In genomic region chr14:22147716-22148115, GRCh38 we compare ENCODE assay signal across 17 cellular contexts.
DNase-seq lines count a peak whose midpoint lies in the region; ATAC-seq lines count a peak whose summit lies in the region.
"Had no signal": no experiment of that assay in that cellular context is flagged by ENCODE, and none has a peak within 500 bp of the region (broad histone marks: within the 10 kb centered on the region; RNA-seq: fewer than 3 reads in every experiment).

No MANE protein-coding gene starts in this region.

- peak; percentile 25 for DNase-seq in activated naive CD4-positive, alpha-beta T cell treated with anti-CD3 and anti-CD28 coated beads for 36 hours
- DNase-seq in activated naive CD4-positive, alpha-beta T cell (lab: John Stamatoyannopoulos, UW), result no peak
- DNase-seq in NAMALWA (ENCODE audit: low spot score) (peak; percentile 24), anterior cingulate cortex (lab: John Stamatoyannopoulos, UW) (no peak), cerebellum (ENCODE audit: low spot score) (no peak), NOMO-1 treated with DMSO at 0.1 percent for 48 hours (lab: John Stamatoyannopoulos, UW; ENCODE audit: unreplicated experiment) (no peak)
- no peak for DNase-seq in naive thymus-derived CD4-positive, alpha-beta T cell
- DNase-seq: amniotic stem cell; DMS 273 treated with DMSO at 0.1 percent for 48 hours; HCEC 1CT; NCI-H1694 treated with DMSO at 0.1 percent for 48 hours; NCI-H446 treated with DMSO at 0.1 percent for 48 hours; stimulated activated CD4-positive, alpha-beta T cell treated with anti-CD3 and anti-CD28 coated beads, Interleukin-4, amount 100 ng/mL, for 24 hours; stimulated activated CD8-positive, alpha-beta memory T cell treated with anti-CD3 and anti-CD28 coated beads, Interleukin-4, amount 100 ng/mL, for 48 hours had no signal

- no peak overlapping the region for H3K27ac ChIP-seq in naive thymus-derived CD4-positive, alpha-beta T cell (ENCODE audit: low read depth, low read length)
- H3K27ac ChIP-seq: SK-N-MC had no signal

- no peaks in the 10 kb centered on the region for H3K36me3 ChIP-seq in naive thymus-derived CD4-positive, alpha-beta T cell (ENCODE audit: control insufficient read depth in 2 of 3, insufficient read depth in 3 of 3, low read length in 3 of 3)

- no peaks in the 10 kb centered on the region for H3K27me3 ChIP-seq in naive thymus-derived CD4-positive, alpha-beta T cell (ENCODE audit: control insufficient read depth in 2 of 2, insufficient read depth in 2 of 2, low read length in 2 of 2)

- CTCF ChIA-PET in activated naive CD4-positive, alpha-beta T cell treated with anti-CD3 and anti-CD28 coated beads for 36 hours (lab: Charles Lee), result interaction anchor here (1.1 kb wide), 1 partner anchor 422 kb away, joined by 3 read pairs; no protein-coding TSS in a partner anchor
- CTCF ChIA-PET in naive thymus-derived CD4-positive, alpha-beta T cell (lab: Charles Lee), result no interaction called here

- no peaks in the 10 kb centered on the region for H3K36me3 Mint-ChIP-seq in activated naive CD4-positive, alpha-beta T cell treated with anti-CD3 and anti-CD28 coated beads for 36 hours (ENCODE audit: low read depth)
- peaks cover 4% of the 10 kb centered on the region for H3K36me3 Mint-ChIP-seq in activated T-helper 17 cell treated with anti-CD3 and anti-CD28 coated beads, Interleukin-2, amount 50 U/mL, for 72 hours (ENCODE audit: low read depth)
- no peaks in the 10 kb centered on the region for H3K36me3 Mint-ChIP-seq in naive thymus-derived CD4-positive, alpha-beta T cell

- H3K27ac Mint-ChIP-seq in activated naive CD4-positive, alpha-beta T cell treated with anti-CD3 and anti-CD28 coated beads for 36 hours, result peak overlapping the region; percentile 90
- no peak overlapping the region for H3K27ac Mint-ChIP-seq in activated T-helper 17 cell treated with anti-CD3 and anti-CD28 coated beads, Interleukin-2, amount 50 U/mL, for 72 hours
- peak overlapping the region in 6 of 9 donors; percentile 51 to 79 (median 66) for H3K27ac Mint-ChIP-seq in naive thymus-derived CD4-positive, alpha-beta T cell

- peak overlapping the region; percentile 72 for H3K4me3 Mint-ChIP-seq in activated naive CD4-positive, alpha-beta T cell treated with anti-CD3 and anti-CD28 coated beads for 36 hours
- H3K4me3 Mint-ChIP-seq in activated T-helper 17 cell treated with anti-CD3 and anti-CD28 coated beads, Interleukin-2, amount 50 U/mL, for 72 hours, result peak overlapping the region; percentile 66
- peak overlapping the region; percentile 32 to 79 (median 64) for H3K4me3 Mint-ChIP-seq in naive thymus-derived CD4-positive, alpha-beta T cell

- no peak for ATAC-seq in activated T-helper 17 cell treated with anti-CD3 and anti-CD28 coated beads, Interleukin-2, amount 50 U/mL, for 72 hours (replicated peaks)
- no peak for ATAC-seq in naive thymus-derived CD4-positive, alpha-beta T cell
- ATAC-seq: left lobe of liver had no signal

- intact Hi-C loops in activated naive CD4-positive, alpha-beta T cell treated with anti-CD3 and anti-CD28 coated beads for 36 hours (cut with micrococcal nuclease), result no loop called here
- intact Hi-C loops in naive thymus-derived CD4-positive, alpha-beta T cell (cut with micrococcal nuclease), result no loop called here

- no peaks in the 10 kb centered on the region for H3K9me3 ChIP-seq in naive thymus-derived CD4-positive, alpha-beta T cell (ENCODE audit: control insufficient read depth in 2 of 3, low read length in 3 of 3)

- POLR2A ChIA-PET in naive thymus-derived CD4-positive, alpha-beta T cell (lab: Charles Lee), result no interaction called here

- no peaks in the 10 kb centered on the region for H3K9me3 Mint-ChIP-seq in activated naive CD4-positive, alpha-beta T cell treated with anti-CD3 and anti-CD28 coated beads for 36 hours
- H3K9me3 Mint-ChIP-seq in activated T-helper 17 cell treated with anti-CD3 and anti-CD28 coated beads, Interleukin-2, amount 50 U/mL, for 72 hours, result no peaks in the 10 kb centered on the region
- no peaks in the 10 kb centered on the region for H3K9me3 Mint-ChIP-seq in naive thymus-derived CD4-positive, alpha-beta T cell

- H3K27me3 Mint-ChIP-seq in activated naive CD4-positive, alpha-beta T cell treated with anti-CD3 and anti-CD28 coated beads for 36 hours (ENCODE audit: low read depth), result no peaks in the 10 kb centered on the region
- H3K27me3 Mint-ChIP-seq in activated T-helper 17 cell treated with anti-CD3 and anti-CD28 coated beads, Interleukin-2, amount 50 U/mL, for 72 hours, result no peaks in the 10 kb centered on the region
- peaks cover 0 to 12% (median 3%) of the 10 kb centered on the region in 5 donors for H3K27me3 Mint-ChIP-seq in naive thymus-derived CD4-positive, alpha-beta T cell

- no peaks in the 10 kb centered on the region for H3K4me1 ChIP-seq in naive thymus-derived CD4-positive, alpha-beta T cell (ENCODE audit: control insufficient read depth in 2 of 2, insufficient read depth in 2 of 2, low read length in 2 of 2)

- H3K4me1 Mint-ChIP-seq in activated naive CD4-positive, alpha-beta T cell treated with anti-CD3 and anti-CD28 coated beads for 36 hours (ENCODE audit: low read depth), result peaks cover 5% of the 10 kb centered on the region
- H3K4me1 Mint-ChIP-seq in activated T-helper 17 cell treated with anti-CD3 and anti-CD28 coated beads, Interleukin-2, amount 50 U/mL, for 72 hours, result no peaks in the 10 kb centered on the region
- peaks cover 0 to 11% (median 3%) of the 10 kb centered on the region in 7 donors for H3K4me1 Mint-ChIP-seq in naive thymus-derived CD4-positive, alpha-beta T cell

- no peak overlapping the region for H3K4me3 ChIP-seq in naive thymus-derived CD4-positive, alpha-beta T cell (ENCODE audit: low read length)
- H3K4me3 ChIP-seq: SK-N-MC had no signal

Comparison
In these comparisons a context has a peak if more than half of its experiments do, and no peak if none do; other contexts are left out.
1. DNase-seq: peak in activated naive CD4-positive, alpha-beta T cell treated with anti-CD3 and anti-CD28 coated beads for 36 hours (single experiment) and NAMALWA (single experiment); none in activated naive CD4-positive, alpha-beta T cell (0 of 4), naive thymus-derived CD4-positive, alpha-beta T cell (0 of 9), anterior cingulate cortex (0 of 58), cerebellum (single experiment) and NOMO-1 treated with DMSO at 0.1 percent for 48 hours (single experiment).
2. Peak in every context shown above with its lines, with median percentiles within 50 percentile points of each other: H3K4me3 Mint-ChIP-seq.